ENCODE assay signal across 8 cellular contexts in genomic region chr14:50533314-50533705, GRCh38. TPM values are rescaled to one million over a fixed set of nuclear protein-coding genes. Genes with fewer than 3 reads are reported as not detected.
A peak's percentile ranks its signal among the peaks of the same experiment; 100 is the strongest.
DNase-seq lines count a peak whose midpoint lies in the region; ATAC-seq and TF ChIP-seq lines count a peak whose summit lies in the region.

No MANE protein-coding gene starts in this region.

- H3K9ac ChIP-seq in NT2/D1 (ENCODE audit: insufficient read length, low read depth) (peak overlapping the region; percentile 89), fibroblast of lung (ENCODE audit: insufficient read depth, low read length) (no peak overlapping the region)

- peaks cover 2% of the 10 kb centered on the region for H3K9me3 Mint-ChIP-seq in stimulated activated effector memory CD8-positive, alpha-beta T cell treated with anti-CD3 and anti-CD28 coated beads, Interleukin-12 subunit alpha, Interleukin-12 subunit beta, amount 100 ng/mL, for 72 hours

- H3K4me3 ChIP-seq in NT2/D1 (ENCODE audit: insufficient read length, low read depth) = peak overlapping the region; percentile 71
- no peak overlapping the region for H3K4me3 ChIP-seq in fibroblast of lung (replicated peaks in 1 of 4; ENCODE audit: control extremely low read depth in 1 of 4, insufficient read depth in 1 of 4, low read depth in 3 of 4, low read length in 4 of 4)
- H3K4me3 ChIP-seq in tibial artery = no peak overlapping the region

- H3K36me3 ChIP-seq in NT2/D1 (ENCODE audit: insufficient read depth, insufficient read length, low read length) (peaks cover 14% of the 10 kb centered on the region), fibroblast of lung (ENCODE audit: control insufficient read depth, insufficient read depth, low read length) (no peaks in the 10 kb centered on the region), tibial artery (no peaks in the 10 kb centered on the region)

- H3K4me2 ChIP-seq in fibroblast of lung (ENCODE audit: extremely low read depth, insufficient read depth, low read length) = peak overlapping the region; percentile 98

- peaks cover 39% of the 10 kb centered on the region for H3K79me2 ChIP-seq in fibroblast of lung (ENCODE audit: control insufficient read depth, insufficient read depth, low read length)

- H3K27ac ChIP-seq in fibroblast of lung (ENCODE audit: insufficient read depth, low read length) = no peak overlapping the region
- H3K27ac ChIP-seq in tibial artery = no peak overlapping the region

- peaks cover 38% of the 10 kb centered on the region for H3K4me1 Mint-ChIP-seq in stimulated activated effector memory CD8-positive, alpha-beta T cell treated with anti-CD3 and anti-CD28 coated beads, Interleukin-12 subunit alpha, Interleukin-12 subunit beta, amount 100 ng/mL, for 72 hours

- peaks cover 14% of the 10 kb centered on the region for H3K27me3 ChIP-seq in NT2/D1 (ENCODE audit: insufficient read depth, insufficient read length)
- no peaks in the 10 kb centered on the region for H3K27me3 ChIP-seq in fibroblast of lung (ENCODE audit: control insufficient read depth, insufficient read depth, low read length)
- H3K27me3 ChIP-seq in tibial artery = no peaks in the 10 kb centered on the region

- TF ChIP-seq CTCF in fibroblast of lung (conservative IDR thresholded peaks at IDR 0.05 in 1 of 2, IDR thresholded peaks at IDR 0.05 in 1 of 2; ENCODE audit: low read depth in 1 of 2, low read length in 2 of 2) (no peak), tibial artery (IDR thresholded peaks at IDR 0.05) (no peak)

- peaks cover 11% of the 10 kb centered on the region for H3K36me3 Mint-ChIP-seq in stimulated activated effector memory CD8-positive, alpha-beta T cell treated with anti-CD3 and anti-CD28 coated beads, Interleukin-12 subunit alpha, Interleukin-12 subunit beta, amount 100 ng/mL, for 72 hours

- ATAC-seq in GM19438 (IDR thresholded peaks at IDR 0.05; ENCODE audit: low read depth, unreplicated experiment) (peak; percentile 17), HG03520 (IDR thresholded peaks at IDR 0.05; ENCODE audit: unreplicated experiment) (no peak), HG03457 (IDR thresholded peaks at IDR 0.05; ENCODE audit: unreplicated experiment) (no peak)
- ATAC-seq in stimulated activated effector memory CD8-positive, alpha-beta T cell treated with anti-CD3 and anti-CD28 coated beads, Interleukin-12 subunit alpha, Interleukin-12 subunit beta, amount 100 ng/mL, for 72 hours = no peak

- H3K9me3 ChIP-seq in NT2/D1 (ENCODE audit: insufficient read depth, low read length) (peaks cover 8% of the 10 kb centered on the region; the same call in 1 of the 2 replicates), fibroblast of lung (ENCODE audit: control insufficient read depth, insufficient read depth, low read depth, low read length) (no peaks in the 10 kb centered on the region), tibial artery (no peaks in the 10 kb centered on the region)

- H2AFZ ChIP-seq in fibroblast of lung (ENCODE audit: low read length) = no peak overlapping the region

- intact Hi-C loops in tibial artery (cut with DNase I; ENCODE audit: low total_unique reads) = loop anchor here (2.0 kb wide), 1 partner anchor 221 kb away; the partner anchor contains the start of genes DMAC2L and L2HGDH

- no peak for DNase-seq in NT2/D1 (ENCODE audit: low read depth, low spot score)
- DNase-seq in fibroblast of lung (ENCODE audit: low read depth in 2 of 2) = no peak
- no peak for DNase-seq in stimulated activated effector memory CD8-positive, alpha-beta T cell treated with anti-CD3 and anti-CD28 coated beads, Interleukin-12 subunit alpha, Interleukin-12 subunit beta, amount 100 ng/mL, for 72 hours (ENCODE audit: low spot score in 2 of 2)
- no peak for DNase-seq in UCSD-AML1 (lab: John Stamatoyannopoulos, UW; ENCODE audit: unreplicated experiment)
- DNase-seq in tibial artery = no peak

- peak overlapping the region; percentile 87 for H3K27ac Mint-ChIP-seq in stimulated activated effector memory CD8-positive, alpha-beta T cell treated with anti-CD3 and anti-CD28 coated beads, Interleukin-12 subunit alpha, Interleukin-12 subunit beta, amount 100 ng/mL, for 72 hours

- H3K4me3 Mint-ChIP-seq in stimulated activated effector memory CD8-positive, alpha-beta T cell treated with anti-CD3 and anti-CD28 coated beads, Interleukin-12 subunit alpha, Interleukin-12 subunit beta, amount 100 ng/mL, for 72 hours = peak overlapping the region; percentile 86

- no peaks in the 10 kb centered on the region for H4K20me1 ChIP-seq in fibroblast of lung (ENCODE audit: control insufficient read depth, extremely low read depth, insufficient read depth, low read length)

- H3K4me1 ChIP-seq in NT2/D1 (ENCODE audit: insufficient read depth, insufficient read length) (no peaks in the 10 kb centered on the region), fibroblast of lung (ENCODE audit: control insufficient read depth, extremely low read depth, insufficient read depth, low read length) (peaks cover 16% of the 10 kb centered on the region), tibial artery (peaks cover 0 to 35% (median 18%) of the 10 kb centered on the region in 4 donors)

RNA-seq across cellular contexts. Expression of gene MAP4K5, which starts 0.9 kb away (rescaled TPM):
- total RNA-seq in fibroblast of lung = 40.6 and 41.1 TPM in 2 replicates
- polyA plus RNA-seq in fibroblast of lung = 26.3 and 39.4 TPM in 2 replicates
- polyA plus RNA-seq in fibroblast of lung (2012) = 22.2 and 32.0 TPM in 2 replicates
- 3.5 and 3.8 TPM in 2 replicates for polyA minus RNA-seq in fibroblast of lung (ENCODE audit: low replicate concordance)

RNA-seq across cellular contexts. Expression of gene ATL1, which starts 26.6 kb away (rescaled TPM):
- total RNA-seq in fibroblast of lung = 6.9 and 16.2 TPM in 2 replicates
- 14.3 and 14.9 TPM in 2 replicates for polyA plus RNA-seq in fibroblast of lung
- polyA plus RNA-seq in fibroblast of lung (2012) = 8.8 and 10.0 TPM in 2 replicates
- polyA minus RNA-seq in fibroblast of lung (ENCODE audit: low replicate concordance) = 1.5 and 29.3 TPM in 2 replicates
